ENCODE assay signal across 8 cellular contexts in the genomic region with DNA sequence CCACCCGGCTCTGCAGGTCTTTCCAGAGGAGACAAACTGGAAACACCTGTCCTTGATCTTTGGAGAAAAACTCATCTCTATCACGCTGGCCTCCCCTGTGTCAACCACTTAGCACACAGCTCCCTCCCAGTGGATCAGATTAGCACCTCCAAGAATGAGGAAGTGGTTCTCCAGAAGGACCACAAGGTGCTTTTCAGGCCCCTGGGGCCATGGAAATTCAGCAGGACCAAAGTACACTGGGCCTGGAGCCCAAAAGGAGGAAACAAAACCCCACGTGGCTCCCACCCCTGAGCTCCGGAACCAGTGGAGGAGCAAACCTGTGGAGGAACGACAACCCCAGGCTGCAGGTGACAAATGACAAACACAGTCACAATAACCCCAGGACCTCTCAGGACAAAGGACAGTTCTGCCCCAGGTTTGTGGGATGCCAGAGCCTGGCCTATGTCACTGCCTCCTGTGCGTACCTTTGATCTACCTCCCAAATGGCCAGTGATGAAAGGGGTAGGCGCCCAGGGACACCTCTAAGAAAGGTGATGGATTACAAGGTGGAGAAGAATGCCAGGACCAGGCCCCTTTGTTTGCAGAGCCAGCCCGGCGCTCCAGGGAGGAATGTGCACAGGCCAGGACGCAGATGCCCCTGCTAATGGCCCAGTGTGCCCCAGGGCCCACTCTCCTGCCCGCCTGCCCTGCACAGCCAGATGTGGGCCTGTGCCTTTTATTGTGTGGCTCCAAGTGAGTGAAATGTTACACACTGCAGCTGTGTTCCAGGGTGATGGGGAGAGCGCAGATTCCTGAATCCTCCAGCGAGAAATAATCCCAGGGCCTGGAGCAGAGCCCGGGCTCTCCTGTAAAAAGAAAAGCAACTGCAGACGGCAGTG. TPM values are rescaled to one million over a fixed set of nuclear protein-coding genes. Genes with fewer than 3 reads are reported as not detected.
DNase-seq lines count a peak whose midpoint lies in the region; ATAC-seq and TF ChIP-seq lines count a peak whose summit lies in the region.

No MANE protein-coding gene starts in this region.

- DNase-seq in ELR (ENCODE audit: low read depth) (peak; percentile 59), OCI-LY7 (ENCODE audit: low spot score) (peak; percentile 60), fibroblast of peridontal ligament (ENCODE audit: extremely low read depth) (peak; percentile 80), progenitor cell of endocrine pancreas (ENCODE audit: low spot score, unreplicated experiment) (peak; percentile 41), NCI-H187 (lab: John Stamatoyannopoulos, UW) (no peak), glutamatergic neuron (no peak)

- H3K27ac ChIP-seq in OCI-LY7 (ENCODE audit: low read depth, low read length, poor library complexity, severe bottlenecking), result peak overlapping the region; percentile 75

- ATAC-seq in GM19467 (IDR thresholded peaks at IDR 0.05; ENCODE audit: unreplicated experiment), result no peak
- no peak for ATAC-seq in HG02840 (IDR thresholded peaks at IDR 0.05; ENCODE audit: low FRiP score, unreplicated experiment)

- H3K9me2 ChIP-seq in OCI-LY7 (ENCODE audit: insufficient read depth, low read length), result no peaks in the 10 kb centered on the region

- H3K36me3 ChIP-seq in OCI-LY7 (ENCODE audit: insufficient read depth, low read length), result peaks cover 6% of the 10 kb centered on the region; the same call in 1 of the 2 replicates

- TF ChIP-seq CTCF in OCI-LY7 (conservative IDR thresholded peaks at IDR 0.05; ENCODE audit: low read length), result no peak
- no peak for TF ChIP-seq CTCF in progenitor cell of endocrine pancreas (IDR thresholded peaks at IDR 0.05; ENCODE audit: unreplicated experiment)
- TF ChIP-seq CTCF in glutamatergic neuron (IDR thresholded peaks at IDR 0.05; ENCODE audit: partially characterized antibody, unreplicated experiment), result no peak

- peak overlapping the region; percentile 63 for H3K4me2 ChIP-seq in OCI-LY7 (ENCODE audit: low read length)

- H3K4me3 Mint-ChIP-seq in progenitor cell of endocrine pancreas (ENCODE audit: low read depth) (peak overlapping the region; percentile 3), glutamatergic neuron (ENCODE audit: unreplicated experiment) (no peak overlapping the region)

- CTCF ChIA-PET in OCI-LY7 (lab: Charles Lee; ENCODE audit: unreplicated experiment), result interaction anchor here (2.2 kb wide), 1 partner anchor 25 kb away, joined by 6 read pairs; no protein-coding TSS in a partner anchor

- H3K36me3 Mint-ChIP-seq in progenitor cell of endocrine pancreas (ENCODE audit: insufficient read depth) (peaks cover 7% of the 10 kb centered on the region), glutamatergic neuron (ENCODE audit: unreplicated experiment) (no peaks in the 10 kb centered on the region)

- H3K27me3 Mint-ChIP-seq in progenitor cell of endocrine pancreas, result no peaks in the 10 kb centered on the region
- peaks cover 6% of the 10 kb centered on the region for H3K27me3 Mint-ChIP-seq in glutamatergic neuron (ENCODE audit: unreplicated experiment)

- peaks cover 84% of the 10 kb centered on the region for H3K4me1 ChIP-seq in OCI-LY7 (ENCODE audit: insufficient read depth, low read length, poor library complexity, severe bottlenecking)

- no TSS peak for BruUV-seq in OCI-LY7 (replicated peaks; lab: Mats Ljungman, UMichigan)

- peak overlapping the region; percentile 39 for H2AFZ ChIP-seq in OCI-LY7 (ENCODE audit: low read length)

- H3K27ac Mint-ChIP-seq in progenitor cell of endocrine pancreas (peak overlapping the region; percentile 97), glutamatergic neuron (ENCODE audit: unreplicated experiment) (no peak overlapping the region)

- no peaks in the 10 kb centered on the region for H4K20me1 ChIP-seq in OCI-LY7 (ENCODE audit: insufficient read depth, low read length)

- no peaks in the 10 kb centered on the region for H3K9me3 ChIP-seq in OCI-LY7 (ENCODE audit: low read length)

- peak overlapping the region; percentile 16 for H3K4me3 ChIP-seq in OCI-LY7 (ENCODE audit: low read depth, low read length, poor library complexity, severe bottlenecking)

- H3K4me1 Mint-ChIP-seq in progenitor cell of endocrine pancreas (ENCODE audit: low read depth) (peaks cover 87% of the 10 kb centered on the region), glutamatergic neuron (ENCODE audit: low read depth, unreplicated experiment) (peaks cover 8% of the 10 kb centered on the region)

- intact Hi-C loops in OCI-LY7 (cut with micrococcal nuclease; ENCODE audit: unreplicated experiment), result loop anchor here (5.0 kb wide), 1 partner anchor 79 kb away; no protein-coding TSS in a partner anchor

- POLR2A ChIA-PET in OCI-LY7 (lab: Charles Lee), result interaction anchor here (1.1 to 1.7 kb wide), 7 partner anchors 9 to 175 kb away, joined by 3 to 8 read pairs (median 4); no protein-coding TSS in a partner anchor

- H3K9me3 Mint-ChIP-seq in progenitor cell of endocrine pancreas (ENCODE audit: low read depth) (no peaks in the 10 kb centered on the region), glutamatergic neuron (ENCODE audit: unreplicated experiment) (peaks cover 3% of the 10 kb centered on the region)

- H3K79me2 ChIP-seq in OCI-LY7 (ENCODE audit: insufficient read depth, low read depth, low read length), result peaks cover 30% of the 10 kb centered on the region; the same call in 1 of the 2 replicates

RNA-seq across cellular contexts. Expression of gene TNS3, which starts 5.6 kb away (rescaled TPM):
- total RNA-seq in OCI-LY7 (2014; rRNA removed; shearing (Covaris generic)), result 8.3 and 9.5 TPM in 2 replicates
- 36.5 and 42.1 TPM in 2 replicates for total RNA-seq in OCI-LY7 (2022)
- total RNA-seq in progenitor cell of endocrine pancreas, result 117 and 120 TPM in 2 replicates
- total RNA-seq in glutamatergic neuron (ENCODE audit: unreplicated experiment), result 3.8 TPM

Comparison
In these comparisons a context has a peak if more than half of its experiments do, and no peak if none do; other contexts are left out.
1. DNase-seq: peak in ELR (single experiment), OCI-LY7 (single experiment), fibroblast of peridontal ligament (single experiment) and progenitor cell of endocrine pancreas (single experiment); none in NCI-H187 (0 of 2) and glutamatergic neuron (single experiment).